In the genomic region with DNA sequence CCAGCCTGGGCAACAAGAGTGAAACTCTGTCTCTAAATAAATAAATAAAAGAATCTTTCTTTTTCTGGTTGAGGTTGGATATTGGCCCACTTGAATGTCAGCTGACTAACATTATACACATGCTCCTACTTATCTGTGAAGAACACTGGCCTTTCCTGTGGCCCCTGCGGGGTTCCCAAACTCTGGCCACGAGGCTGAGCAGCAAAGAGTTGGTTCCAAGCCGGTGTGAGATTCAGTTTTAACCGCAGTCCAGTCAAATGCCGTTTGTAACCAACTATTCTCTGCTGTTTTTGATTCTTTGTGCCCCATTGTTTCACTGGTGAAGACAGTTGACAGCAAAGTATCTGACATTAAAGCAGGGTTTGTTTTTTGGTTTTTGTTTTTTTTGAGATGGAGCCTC, we compare ENCODE assay signal across 1 cellular context.
TF ChIP-seq lines count a peak whose summit lies in the region.

No MANE protein-coding gene starts in this region.

TF ChIP-seq in K562, 482 proteins besides CTCF, POLR2A, EP300 and RAD21 (continued from another document):
- TF ChIP-seq, protein P1, sequence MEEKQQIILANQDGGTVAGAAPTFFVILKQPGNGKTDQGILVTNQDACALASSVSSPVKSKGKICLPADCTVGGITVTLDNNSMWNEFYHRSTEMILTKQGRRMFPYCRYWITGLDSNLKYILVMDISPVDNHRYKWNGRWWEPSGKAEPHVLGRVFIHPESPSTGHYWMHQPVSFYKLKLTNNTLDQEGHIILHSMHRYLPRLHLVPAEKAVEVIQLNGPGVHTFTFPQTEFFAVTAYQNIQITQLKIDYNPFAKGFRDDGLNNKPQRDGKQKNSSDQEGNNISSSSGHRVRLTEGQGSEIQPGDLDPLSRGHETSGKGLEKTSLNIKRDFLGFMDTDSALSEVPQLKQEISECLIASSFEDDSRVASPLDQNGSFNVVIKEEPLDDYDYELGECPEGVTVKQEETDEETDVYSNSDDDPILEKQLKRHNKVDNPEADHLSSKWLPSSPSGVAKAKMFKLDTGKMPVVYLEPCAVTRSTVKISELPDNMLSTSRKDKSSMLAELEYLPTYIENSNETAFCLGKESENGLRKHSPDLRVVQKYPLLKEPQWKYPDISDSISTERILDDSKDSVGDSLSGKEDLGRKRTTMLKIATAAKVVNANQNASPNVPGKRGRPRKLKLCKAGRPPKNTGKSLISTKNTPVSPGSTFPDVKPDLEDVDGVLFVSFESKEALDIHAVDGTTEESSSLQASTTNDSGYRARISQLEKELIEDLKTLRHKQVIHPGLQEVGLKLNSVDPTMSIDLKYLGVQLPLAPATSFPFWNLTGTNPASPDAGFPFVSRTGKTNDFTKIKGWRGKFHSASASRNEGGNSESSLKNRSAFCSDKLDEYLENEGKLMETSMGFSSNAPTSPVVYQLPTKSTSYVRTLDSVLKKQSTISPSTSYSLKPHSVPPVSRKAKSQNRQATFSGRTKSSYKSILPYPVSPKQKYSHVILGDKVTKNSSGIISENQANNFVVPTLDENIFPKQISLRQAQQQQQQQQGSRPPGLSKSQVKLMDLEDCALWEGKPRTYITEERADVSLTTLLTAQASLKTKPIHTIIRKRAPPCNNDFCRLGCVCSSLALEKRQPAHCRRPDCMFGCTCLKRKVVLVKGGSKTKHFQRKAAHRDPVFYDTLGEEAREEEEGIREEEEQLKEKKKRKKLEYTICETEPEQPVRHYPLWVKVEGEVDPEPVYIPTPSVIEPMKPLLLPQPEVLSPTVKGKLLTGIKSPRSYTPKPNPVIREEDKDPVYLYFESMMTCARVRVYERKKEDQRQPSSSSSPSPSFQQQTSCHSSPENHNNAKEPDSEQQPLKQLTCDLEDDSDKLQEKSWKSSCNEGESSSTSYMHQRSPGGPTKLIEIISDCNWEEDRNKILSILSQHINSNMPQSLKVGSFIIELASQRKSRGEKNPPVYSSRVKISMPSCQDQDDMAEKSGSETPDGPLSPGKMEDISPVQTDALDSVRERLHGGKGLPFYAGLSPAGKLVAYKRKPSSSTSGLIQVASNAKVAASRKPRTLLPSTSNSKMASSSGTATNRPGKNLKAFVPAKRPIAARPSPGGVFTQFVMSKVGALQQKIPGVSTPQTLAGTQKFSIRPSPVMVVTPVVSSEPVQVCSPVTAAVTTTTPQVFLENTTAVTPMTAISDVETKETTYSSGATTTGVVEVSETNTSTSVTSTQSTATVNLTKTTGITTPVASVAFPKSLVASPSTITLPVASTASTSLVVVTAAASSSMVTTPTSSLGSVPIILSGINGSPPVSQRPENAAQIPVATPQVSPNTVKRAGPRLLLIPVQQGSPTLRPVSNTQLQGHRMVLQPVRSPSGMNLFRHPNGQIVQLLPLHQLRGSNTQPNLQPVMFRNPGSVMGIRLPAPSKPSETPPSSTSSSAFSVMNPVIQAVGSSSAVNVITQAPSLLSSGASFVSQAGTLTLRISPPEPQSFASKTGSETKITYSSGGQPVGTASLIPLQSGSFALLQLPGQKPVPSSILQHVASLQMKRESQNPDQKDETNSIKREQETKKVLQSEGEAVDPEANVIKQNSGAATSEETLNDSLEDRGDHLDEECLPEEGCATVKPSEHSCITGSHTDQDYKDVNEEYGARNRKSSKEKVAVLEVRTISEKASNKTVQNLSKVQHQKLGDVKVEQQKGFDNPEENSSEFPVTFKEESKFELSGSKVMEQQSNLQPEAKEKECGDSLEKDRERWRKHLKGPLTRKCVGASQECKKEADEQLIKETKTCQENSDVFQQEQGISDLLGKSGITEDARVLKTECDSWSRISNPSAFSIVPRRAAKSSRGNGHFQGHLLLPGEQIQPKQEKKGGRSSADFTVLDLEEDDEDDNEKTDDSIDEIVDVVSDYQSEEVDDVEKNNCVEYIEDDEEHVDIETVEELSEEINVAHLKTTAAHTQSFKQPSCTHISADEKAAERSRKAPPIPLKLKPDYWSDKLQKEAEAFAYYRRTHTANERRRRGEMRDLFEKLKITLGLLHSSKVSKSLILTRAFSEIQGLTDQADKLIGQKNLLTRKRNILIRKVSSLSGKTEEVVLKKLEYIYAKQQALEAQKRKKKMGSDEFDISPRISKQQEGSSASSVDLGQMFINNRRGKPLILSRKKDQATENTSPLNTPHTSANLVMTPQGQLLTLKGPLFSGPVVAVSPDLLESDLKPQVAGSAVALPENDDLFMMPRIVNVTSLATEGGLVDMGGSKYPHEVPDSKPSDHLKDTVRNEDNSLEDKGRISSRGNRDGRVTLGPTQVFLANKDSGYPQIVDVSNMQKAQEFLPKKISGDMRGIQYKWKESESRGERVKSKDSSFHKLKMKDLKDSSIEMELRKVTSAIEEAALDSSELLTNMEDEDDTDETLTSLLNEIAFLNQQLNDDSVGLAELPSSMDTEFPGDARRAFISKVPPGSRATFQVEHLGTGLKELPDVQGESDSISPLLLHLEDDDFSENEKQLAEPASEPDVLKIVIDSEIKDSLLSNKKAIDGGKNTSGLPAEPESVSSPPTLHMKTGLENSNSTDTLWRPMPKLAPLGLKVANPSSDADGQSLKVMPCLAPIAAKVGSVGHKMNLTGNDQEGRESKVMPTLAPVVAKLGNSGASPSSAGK (IDR thresholded peaks at IDR 0.05): peak; percentile 76
- TF ChIP-seq ZBTB7A (IDR thresholded peaks at IDR 0.05; ENCODE audit: borderline replicate concordance, control insufficient read depth, low read depth, low read length): no peak
TF ChIP-seq in K562: peak in this region for 21.
